In the genomic region with DNA sequence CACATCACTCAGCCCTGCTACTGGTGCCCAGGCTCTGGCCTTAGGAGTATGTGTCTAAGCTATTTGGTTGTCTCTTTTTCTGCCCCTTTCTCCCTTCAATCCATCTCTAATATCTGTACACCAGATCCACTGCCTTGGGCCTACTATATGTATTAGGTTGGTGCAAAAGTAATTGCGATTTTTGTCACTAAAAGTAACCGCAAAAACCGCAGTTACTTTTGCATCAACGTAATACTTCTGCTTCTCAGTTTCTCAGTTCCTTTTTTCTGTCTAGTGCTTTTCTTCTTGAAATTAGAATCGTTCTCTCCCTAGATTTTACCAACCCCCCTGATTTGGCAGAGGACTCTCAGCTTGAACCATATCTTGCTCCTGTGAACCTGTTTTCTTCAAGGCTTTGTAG, we compare ENCODE assay signal across 8 cellular contexts.
A peak's percentile ranks its signal among the peaks of the same experiment; 100 is the strongest.
DNase-seq lines count a peak whose midpoint lies in the region; ATAC-seq, FAIRE-seq and TF ChIP-seq lines count a peak whose summit lies in the region.

No MANE protein-coding gene starts in this region.

- TF ChIP-seq POLR2A in GM12891 (IDR thresholded peaks at IDR 0.05; ENCODE audit: low read depth, low read length) = 0 out of 2 replicates have a peak, but pooled peaks have one; percentile 22
- TF ChIP-seq POLR2A in sigmoid colon (IDR thresholded peaks at IDR 0.05) = no peak

- 50 to 81% methylated on average over 5 of the region's 5 CpGs for WGBS in sigmoid colon, 2 donors

- peak overlapping the region; percentile 46 for H3K4me2 ChIP-seq in astrocyte (ENCODE audit: low read length)

- H3K4me3 ChIP-seq in HL-60 (replicated peaks; ENCODE audit: insufficient read depth, low read length) (no peak overlapping the region), astrocyte (ENCODE audit: insufficient read depth, low read depth, low read length) (no peak overlapping the region), sigmoid colon (no peak overlapping the region)

- no peaks in the 10 kb centered on the region for H3K27me3 Mint-ChIP-seq in astrocyte (ENCODE audit: low read depth, unreplicated experiment)

- FAIRE-seq in GM12891 (lab: Jason Lieb, UNC) (peak; percentile 78), astrocyte (lab: Jason Lieb, UNC) (no peak)

- H2AFZ ChIP-seq in astrocyte (ENCODE audit: low read depth, low read length) = no peak overlapping the region

- no peaks in the 10 kb centered on the region for H3K27me3 ChIP-seq in HL-60 (ENCODE audit: insufficient read depth, poor library complexity, severe bottlenecking)
- H3K27me3 ChIP-seq in astrocyte (ENCODE audit: insufficient read depth, low read length) = no peaks in the 10 kb centered on the region
- no peaks in the 10 kb centered on the region for H3K27me3 ChIP-seq in sigmoid colon

- H3K4me3 Mint-ChIP-seq in astrocyte (ENCODE audit: unreplicated experiment) = no peak overlapping the region

- no peaks in the 10 kb centered on the region for H3K36me3 Mint-ChIP-seq in astrocyte (ENCODE audit: low read depth, unreplicated experiment)

- H3K79me2 ChIP-seq in astrocyte (ENCODE audit: insufficient read depth, low read length) = peaks cover 9% of the 10 kb centered on the region

- H3K9me3 ChIP-seq in astrocyte (ENCODE audit: insufficient read depth, low read depth, low read length) = no peaks in the 10 kb centered on the region
- H3K9me3 ChIP-seq in sigmoid colon = no peaks in the 10 kb centered on the region

- no peaks in the 10 kb centered on the region for H4K20me1 ChIP-seq in astrocyte (ENCODE audit: insufficient read depth, low read length)

- TF ChIP-seq CTCF in HL-60 (IDR thresholded peaks at IDR 0.05; ENCODE audit: insufficient read depth, low read length) (no peak), astrocyte (IDR thresholded peaks at IDR 0.05; ENCODE audit: insufficient read depth, low read depth, low read length) (no peak), sigmoid colon (IDR thresholded peaks at IDR 0.05) (no peak)

- H3K4me1 ChIP-seq in astrocyte (ENCODE audit: insufficient read depth, low read length) (peaks cover 36% of the 10 kb centered on the region), sigmoid colon (peaks cover 0 to 27% (median 10%) of the 10 kb centered on the region in 4 donors)

- peak overlapping the region; percentile 69 for H3K27ac Mint-ChIP-seq in astrocyte (ENCODE audit: unreplicated experiment)

- H3K9me3 Mint-ChIP-seq in astrocyte (ENCODE audit: unreplicated experiment) = no peaks in the 10 kb centered on the region

- peaks cover 49% of the 10 kb centered on the region for H3K4me1 Mint-ChIP-seq in astrocyte (ENCODE audit: low read depth, unreplicated experiment)

- no peaks in the 10 kb centered on the region for H3K36me3 ChIP-seq in astrocyte (ENCODE audit: insufficient read depth, low read length)
- no peaks in the 10 kb centered on the region for H3K36me3 ChIP-seq in sigmoid colon

- DNase-seq in GM12891 (ENCODE audit: insufficient read length, low spot score) = no peak
- peak; percentile 81 to 83 for DNase-seq in HL-60 (ENCODE audit: low read depth in 1 of 2, low spot score in 1 of 2)
- DNase-seq in astrocyte (ENCODE audit: low read depth) = no peak
- no peak for DNase-seq in sigmoid colon
- no peak for DNase-seq in DMS79 (lab: John Stamatoyannopoulos, UW)
- no peak for DNase-seq in amygdala (lab: John Stamatoyannopoulos, UW)
- no peak for DNase-seq in GOT3 (lab: John Stamatoyannopoulos, UW)

- intact Hi-C loops in sigmoid colon (cut with DNase I) = no loop called here

- peak; percentile 34 for ATAC-seq in GM21447 (IDR thresholded peaks at IDR 0.05; ENCODE audit: unreplicated experiment)

- H3K9ac ChIP-seq in astrocyte (ENCODE audit: low read length) = no peak overlapping the region

- H3K27ac ChIP-seq in HL-60 (replicated peaks) (peak overlapping the region; percentile 57), astrocyte (ENCODE audit: low read depth, low read length) (peak overlapping the region; percentile 49), sigmoid colon (peak overlapping the region in 1 of 4 donors; percentile 56)

- no peak for TF ChIP-seq EP300 in sigmoid colon (IDR thresholded peaks at IDR 0.05)

TF ChIP-seq in GM12891, 5 proteins besides CTCF, POLR2A, EP300 and RAD21:
- peak; percentile 99 for TF ChIP-seq SPI1 (IDR thresholded peaks at IDR 0.05; ENCODE audit: low read depth, low read length)
- peak; percentile 33; the same call in 1 of the 2 replicates for TF ChIP-seq POLR2AphosphoS5 (IDR thresholded peaks at IDR 0.05; ENCODE audit: low read depth, low read length)
- peak; percentile 44; the same call in 1 of the 2 replicates for TF ChIP-seq POU2F2 (IDR thresholded peaks at IDR 0.05; ENCODE audit: low read depth, low read length)
- TF ChIP-seq TAF1 (IDR thresholded peaks at IDR 0.05; ENCODE audit: low read depth, low read length) = no peak
- TF ChIP-seq PAX5 (IDR thresholded peaks at IDR 0.05; ENCODE audit: insufficient read depth, low read length, severe bottlenecking) = no peak

Comparison
In these comparisons a context has a peak if more than half of its experiments do, and no peak if none do; other contexts are left out.
1. DNase-seq: peak in HL-60 (2 of 2); none in GM12891 (single experiment), astrocyte (single experiment), sigmoid colon (single experiment), DMS79 (single experiment), amygdala (0 of 56) and GOT3 (single experiment).